Comparison of ENCODE assay signal across 1 cellular context in the genomic region with DNA sequence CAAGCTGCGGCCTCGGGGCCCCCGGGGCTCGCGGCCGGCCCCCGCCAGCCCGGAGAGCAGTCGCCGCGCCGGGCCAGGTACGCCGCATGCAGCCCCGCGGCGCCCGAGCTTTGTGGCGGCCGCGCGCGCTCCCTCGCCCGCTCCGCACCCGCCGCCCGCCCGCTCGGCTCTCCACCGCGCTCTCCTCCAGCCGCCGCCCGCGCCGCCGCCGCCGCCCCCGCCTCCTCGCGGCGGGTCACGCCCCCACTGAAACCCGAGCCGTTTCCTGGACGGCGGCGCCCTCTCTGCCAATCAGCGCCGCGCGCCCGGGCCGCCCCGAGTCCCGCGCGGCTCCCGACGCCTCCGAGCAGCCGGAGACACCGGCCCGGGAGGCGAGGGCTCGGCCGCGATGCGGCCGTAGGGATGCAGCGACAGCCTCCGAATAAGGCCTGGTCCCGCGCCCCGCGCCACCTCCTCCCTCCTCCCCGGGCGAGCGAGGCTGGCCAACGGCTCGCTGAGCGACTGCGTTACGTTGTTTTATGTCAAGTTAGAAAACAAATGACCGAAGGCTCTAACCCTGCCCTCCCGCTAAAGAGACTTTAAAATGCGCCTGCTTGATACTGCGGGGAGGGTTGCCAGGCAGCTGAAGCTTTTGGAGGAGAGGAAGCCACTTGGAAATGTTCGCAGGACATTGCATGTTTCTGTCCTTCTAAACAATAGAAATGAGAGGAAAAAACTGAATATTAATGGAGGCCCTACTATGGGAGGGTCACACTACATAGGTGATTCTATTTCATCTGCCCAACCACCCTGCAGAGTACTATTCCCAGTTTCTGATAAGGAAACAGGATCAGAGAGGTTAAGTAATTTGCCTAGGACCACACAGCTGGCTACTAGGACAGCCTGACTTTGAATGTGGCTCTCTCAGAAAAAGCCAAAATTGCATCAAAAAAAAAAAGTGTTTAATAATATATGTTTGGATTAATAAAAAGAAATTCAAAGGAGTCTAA.
TF ChIP-seq lines count a peak whose summit lies in the region.

Gene FGFR2 (minus strand): TSS at position 184 of the 989 bp plus-strand sequence. CDS start 4,627 bp downstream, outside the sequence.

TF ChIP-seq in HepG2, 621 proteins besides CTCF, POLR2A, EP300 and RAD21 (continued from another document and continues in another):
- no peak for TF ChIP-seq HMGXB3 (CRISPR knock-in tag; IDR thresholded peaks at IDR 0.05; ENCODE audit: borderline replicate concordance)
- peak; percentile 79 for TF ChIP-seq MAX (IDR thresholded peaks at IDR 0.05)
- TF ChIP-seq ZNF614 (CRISPR knock-in tag; IDR thresholded peaks at IDR 0.05; ENCODE audit: borderline replicate concordance): no peak
- TF ChIP-seq HNRNPLL (IDR thresholded peaks at IDR 0.05; ENCODE audit: low read depth, low read length, poor library complexity, severe bottlenecking): peak; percentile 36
- TF ChIP-seq ZNF318 (CRISPR knock-in tag; IDR thresholded peaks at IDR 0.05): no peak
- TF ChIP-seq RNF2 (conservative IDR thresholded peaks at IDR 0.05; ENCODE audit: low read depth): peak; percentile 72; the same call in 1 of the 2 replicates
- no peak for TF ChIP-seq ZNF816 (CRISPR knock-in tag; IDR thresholded peaks at IDR 0.05; ENCODE audit: borderline replicate concordance)
- no peak for TF ChIP-seq ZNF704 (CRISPR knock-in tag; IDR thresholded peaks at IDR 0.05; ENCODE audit: borderline replicate concordance)
- no peak for TF ChIP-seq TRIM22 (IDR thresholded peaks at IDR 0.05)
- TF ChIP-seq EEA1 (CRISPR knock-in tag; IDR thresholded peaks at IDR 0.05; ENCODE audit: borderline replicate concordance): 0 out of 2 replicates have a peak, but pooled peaks have one; percentile 37
- peak; percentile 61; the same call in 1 of the 2 replicates for TF ChIP-seq CCDC6 (CRISPR knock-in tag; IDR thresholded peaks at IDR 0.05)
- TF ChIP-seq, protein P1, sequence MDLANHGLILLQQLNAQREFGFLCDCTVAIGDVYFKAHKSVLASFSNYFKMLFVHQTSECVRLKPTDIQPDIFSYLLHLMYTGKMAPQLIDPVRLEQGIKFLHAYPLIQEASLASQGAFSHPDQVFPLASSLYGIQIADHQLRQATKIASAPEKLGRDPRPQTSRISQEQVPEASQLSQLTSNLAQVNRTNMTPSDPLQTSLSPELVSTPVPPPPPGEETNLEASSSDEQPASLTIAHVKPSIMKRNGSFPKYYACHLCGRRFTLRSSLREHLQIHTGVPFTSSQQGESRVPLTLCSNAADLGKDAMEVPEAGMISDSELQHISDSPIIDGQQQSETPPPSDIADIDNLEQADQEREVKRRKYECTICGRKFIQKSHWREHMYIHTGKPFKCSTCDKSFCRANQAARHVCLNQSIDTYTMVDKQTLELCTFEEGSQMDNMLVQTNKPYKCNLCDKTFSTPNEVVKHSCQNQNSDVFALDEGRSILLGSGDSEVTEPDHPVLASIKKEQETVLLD (CRISPR knock-in tag; IDR thresholded peaks at IDR 0.05; ENCODE audit: low read depth): peak; percentile 75
- no peak for TF ChIP-seq MTERF4 (CRISPR knock-in tag; IDR thresholded peaks at IDR 0.05)
- TF ChIP-seq RFX5 (IDR thresholded peaks at IDR 0.05; ENCODE audit: low read depth, low read length): no peak
- TF ChIP-seq STAG1 (CRISPR knock-in tag; IDR thresholded peaks at IDR 0.05): peak; percentile 6; the same call in 1 of the 2 replicates
- TF ChIP-seq, protein P2, sequence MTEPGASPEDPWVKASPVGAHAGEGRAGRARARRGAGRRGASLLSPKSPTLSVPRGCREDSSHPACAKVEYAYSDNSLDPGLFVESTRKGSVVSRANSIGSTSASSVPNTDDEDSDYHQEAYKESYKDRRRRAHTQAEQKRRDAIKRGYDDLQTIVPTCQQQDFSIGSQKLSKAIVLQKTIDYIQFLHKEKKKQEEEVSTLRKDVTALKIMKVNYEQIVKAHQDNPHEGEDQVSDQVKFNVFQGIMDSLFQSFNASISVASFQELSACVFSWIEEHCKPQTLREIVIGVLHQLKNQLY (CRISPR knock-in tag; IDR thresholded peaks at IDR 0.05): no peak
- TF ChIP-seq FOXO4 (CRISPR knock-in tag; conservative IDR thresholded peaks at IDR 0.05): no peak
- TF ChIP-seq PHF21A (CRISPR knock-in tag; IDR thresholded peaks at IDR 0.05): 0 out of 2 replicates have a peak, but pooled peaks have one; percentile 26
- peak; percentile 80 for TF ChIP-seq BCL6 (CRISPR knock-in tag; IDR thresholded peaks at IDR 0.05)
- no peak for TF ChIP-seq HBP1 (CRISPR knock-in tag; IDR thresholded peaks at IDR 0.05; ENCODE audit: low read depth)
- TF ChIP-seq ZNF660 (CRISPR knock-in tag; IDR thresholded peaks at IDR 0.05; ENCODE audit: borderline replicate concordance, low read depth): no peak
